In genomic region chr12:100962086-100962712, GRCh38 we compare ENCODE assay signal across 22 cellular contexts.
DNase-seq lines count a peak whose midpoint lies in the region; ATAC-seq and TF ChIP-seq lines count a peak whose summit lies in the region.
"Had no signal": no experiment of that assay in that cellular context is flagged by ENCODE, and none has a peak within 500 bp of the region (broad histone marks: within the 10 kb centered on the region; RNA-seq: fewer than 3 reads in every experiment).

No MANE protein-coding gene starts in this region.

- TF ChIP-seq POLR2A in adrenal gland (IDR thresholded peaks at IDR 0.05) = no peak
- TF ChIP-seq POLR2A in vagina (IDR thresholded peaks at IDR 0.05) = no peak

- H2BK12ac ChIP-seq in trophoblast cell (ENCODE audit: low read length) = no peak overlapping the region

- H4K91ac ChIP-seq in trophoblast cell (ENCODE audit: low read depth, low read length) = peak overlapping the region; percentile 13

- H3K4me2 ChIP-seq in trophoblast cell (ENCODE audit: low read length) = no peak overlapping the region
- H3K4me2 ChIP-seq: PC-9 had no signal

- H3K79me2 ChIP-seq in trophoblast cell (ENCODE audit: control insufficient read depth, insufficient read depth, low read length, poor library complexity) = no peaks in the 10 kb centered on the region

- H3K27ac ChIP-seq in adrenal gland = peak overlapping the region in 1 of 5 donors; percentile 36
- H3K27ac ChIP-seq in trophoblast cell (ENCODE audit: low read depth, low read length) = no peak overlapping the region
- H3K27ac ChIP-seq in CD8-positive, alpha-beta T cell (ENCODE audit: low read depth, low read length) = no peak overlapping the region
- no peak overlapping the region for H3K27ac ChIP-seq in vagina
- H3K27ac ChIP-seq: PC-9, SJSA1 had no signal

- H3K9me3 Mint-ChIP-seq in CD8-positive, alpha-beta T cell = no peaks in the 10 kb centered on the region

- no peak overlapping the region for H3K14ac ChIP-seq in trophoblast cell (ENCODE audit: low read length)

- H3K18ac ChIP-seq in trophoblast cell (ENCODE audit: low read length) = no peak overlapping the region

- no peak overlapping the region for H2BK120ac ChIP-seq in trophoblast cell (ENCODE audit: insufficient read depth, low read length, poor library complexity)

- TF ChIP-seq CTCF in adrenal gland (IDR thresholded peaks at IDR 0.05) (no peak), fibroblast of villous mesenchyme (IDR thresholded peaks at IDR 0.05; ENCODE audit: insufficient read depth, low read depth, low read length) (no peak), vagina (IDR thresholded peaks at IDR 0.05) (no peak)
- TF ChIP-seq CTCF in CD8-positive, alpha-beta T cell (IDR thresholded peaks at IDR 0.05) = no peak

- no peaks in the 10 kb centered on the region for H3K27me3 ChIP-seq in adrenal gland
- H3K27me3 ChIP-seq in trophoblast cell (ENCODE audit: insufficient read depth, low read length) = no peaks in the 10 kb centered on the region
- H3K27me3 ChIP-seq in CD8-positive, alpha-beta T cell (ENCODE audit: insufficient read depth, low read length) = no peaks in the 10 kb centered on the region
- H3K27me3 ChIP-seq in vagina = no peaks in the 10 kb centered on the region
- H3K27me3 ChIP-seq: BE2C, SJSA1 had no signal

- H2AFZ ChIP-seq in trophoblast cell (ENCODE audit: insufficient read depth, low read length, poor library complexity) = no peak overlapping the region
- H2AFZ ChIP-seq: PC-9 had no signal

- CTCF ChIA-PET in CD8-positive, alpha-beta T cell (lab: Charles Lee) = no interaction called here

- no peak overlapping the region for H3K4ac ChIP-seq in trophoblast cell (ENCODE audit: low read depth, low read length)

- no peak overlapping the region for H4K12ac ChIP-seq in trophoblast cell (ENCODE audit: low read depth, low read length)

- peaks cover 5 to 6% of the 10 kb centered on the region in 2 donors for H3K4me1 ChIP-seq in adrenal gland (replicated peaks in 1 of 2)
- H3K4me1 ChIP-seq in trophoblast cell (ENCODE audit: control insufficient read depth in 1 of 2, insufficient read depth in 2 of 2, low read length in 2 of 2) = peaks cover 4 to 8% of the 10 kb centered on the region in 2 experiments
- no peaks in the 10 kb centered on the region for H3K4me1 ChIP-seq in CD8-positive, alpha-beta T cell (ENCODE audit: insufficient read depth, low read length)
- H3K4me1 ChIP-seq in vagina = no peaks in the 10 kb centered on the region
- H3K4me1 ChIP-seq: BE2C, SJSA1 had no signal

- H3K4me3 Mint-ChIP-seq in CD8-positive, alpha-beta T cell = no peak overlapping the region
- H3K4me3 Mint-ChIP-seq: CD14-positive monocyte, HFFc6 had no signal

- H3K27me3 Mint-ChIP-seq in CD8-positive, alpha-beta T cell (ENCODE audit: low read depth) = peaks cover 6% of the 10 kb centered on the region

- no peak for ATAC-seq in CD8-positive, alpha-beta T cell

- H3K36me3 ChIP-seq in adrenal gland (replicated peaks in 1 of 2) (no peaks in the 10 kb centered on the region), trophoblast cell (ENCODE audit: control insufficient read depth in 1 of 2, insufficient read depth in 2 of 2, low read length in 2 of 2) (peaks cover 0 to under 1% of the 10 kb centered on the region in 2 experiments), vagina (no peaks in the 10 kb centered on the region)
- H3K36me3 ChIP-seq in CD8-positive, alpha-beta T cell (ENCODE audit: insufficient read depth, low read length) = no peaks in the 10 kb centered on the region
- H3K36me3 ChIP-seq: BE2C, SJSA1 had no signal

- no peak overlapping the region for H4K8ac ChIP-seq in trophoblast cell (ENCODE audit: low read depth, low read length)

- WGBS in adrenal gland, 4 donors = 34 to 48% (median 44%) methylated on average over 5 of the region's 5 CpGs
- WGBS in trophoblast cell (ENCODE audit: extremely low coverage, insufficient coverage, insufficient read length) = no CpG with 5 or more reads among the region's 5 CpGs

- POLR2A ChIA-PET in CD8-positive, alpha-beta T cell (lab: Charles Lee) = no interaction called here

- H3K27ac Mint-ChIP-seq in CD8-positive, alpha-beta T cell = no peak overlapping the region
- H3K27ac Mint-ChIP-seq: CD14-positive monocyte, HFFc6 had no signal

- no peak overlapping the region for H2AK5ac ChIP-seq in trophoblast cell (ENCODE audit: low read length)

- H3K36me3 Mint-ChIP-seq in CD8-positive, alpha-beta T cell = no peaks in the 10 kb centered on the region
- H3K36me3 Mint-ChIP-seq: CD14-positive monocyte had no signal

- no peaks in the 10 kb centered on the region for H3K4me1 Mint-ChIP-seq in CD8-positive, alpha-beta T cell (ENCODE audit: low read depth)
- H3K4me1 Mint-ChIP-seq: CD14-positive monocyte had no signal

- no peaks in the 10 kb centered on the region for H3K79me1 ChIP-seq in trophoblast cell (ENCODE audit: low read length)

- peak overlapping the region; percentile 68 for H3K23ac ChIP-seq in trophoblast cell (ENCODE audit: low read length)

- no peaks in the 10 kb centered on the region for H3K9me3 ChIP-seq in adrenal gland (replicated peaks in 1 of 3)
- H3K9me3 ChIP-seq in trophoblast cell (ENCODE audit: insufficient read depth, low read depth, low read length) = no peaks in the 10 kb centered on the region
- no peaks in the 10 kb centered on the region for H3K9me3 ChIP-seq in CD8-positive, alpha-beta T cell (ENCODE audit: low read length)
- H3K9me3 ChIP-seq in vagina = no peaks in the 10 kb centered on the region
- H3K9me3 ChIP-seq: BE2C, SJSA1 had no signal

- no peak overlapping the region for H3K9ac ChIP-seq in trophoblast cell (ENCODE audit: low read length)

- DNase-seq in adrenal gland = peak; percentile 29 to 63 (median 48)
- peak; percentile 11 for DNase-seq in fibroblast of villous mesenchyme (ENCODE audit: low read depth)
- DNase-seq in trophoblast cell = no peak
- no peak for DNase-seq in CD8-positive, alpha-beta T cell
- DNase-seq in stimulated activated naive CD4-positive, alpha-beta T cell (lab: John Stamatoyannopoulos, UW) = no peak
- DNase-seq in UCSD-AML1 (lab: John Stamatoyannopoulos, UW; ENCODE audit: unreplicated experiment) = no peak
- DNase-seq in vagina (ENCODE audit: extremely low spot score in 2 of 2) = no peak
- DNase-seq: BE2C, H7, HFFc6, KBM-7, MV-4-11, NCI-H1105, NCI-H1436 treated with DMSO at 0.1 percent for 48 hours, NCI-H1930, NCI-H446 treated with DMSO at 0.1 percent for 48 hours, NCI-H526, PC-9, Right ventricle myocardium superior, RPMI8226 had no signal

- intact Hi-C loops in adrenal gland (cut with DNase I) (no loop called here), vagina (cut with DNase I) (no loop called here)
- intact Hi-C loops in CD8-positive, alpha-beta T cell (cut with DNase I, micrococcal nuclease) = no loop called here

- no peak overlapping the region for H3K4me3 ChIP-seq in adrenal gland
- H3K4me3 ChIP-seq in fibroblast of villous mesenchyme (ENCODE audit: low read depth, low read length) = no peak overlapping the region
- no peak overlapping the region for H3K4me3 ChIP-seq in trophoblast cell (ENCODE audit: low read depth, low read length)
- no peak overlapping the region for H3K4me3 ChIP-seq in CD8-positive, alpha-beta T cell (ENCODE audit: low read depth, low read length)
- no peak overlapping the region for H3K4me3 ChIP-seq in vagina
- H3K4me3 ChIP-seq: PC-9, SJSA1 had no signal

- no peak overlapping the region for H2BK5ac ChIP-seq in trophoblast cell (ENCODE audit: low read depth, low read length, poor library complexity)

Comparison
In these comparisons a context has a peak if more than half of its experiments do, and no peak if none do; other contexts are left out.
1. DNase-seq: peak in adrenal gland (7 of 7) and fibroblast of villous mesenchyme (single experiment); none in trophoblast cell (0 of 2), CD8-positive, alpha-beta T cell (0 of 7), stimulated activated naive CD4-positive, alpha-beta T cell (0 of 6), UCSD-AML1 (single experiment) and vagina (0 of 2).